21 cellular contexts compared by ENCODE assay signal in genomic region chr2:96821113-96821512, GRCh38. TPM values are rescaled to one million over a fixed set of nuclear protein-coding genes. Genes with fewer than 3 reads are reported as not detected.
DNase-seq lines count a peak whose midpoint lies in the region; ATAC-seq, FAIRE-seq and TF ChIP-seq lines count a peak whose summit lies in the region.
"Had no signal": no experiment of that assay in that cellular context is flagged by ENCODE, and none has a peak within 500 bp of the region (broad histone marks: within the 10 kb centered on the region; RNA-seq: fewer than 3 reads in every experiment).

No MANE protein-coding gene starts in this region.

- H2AFZ ChIP-seq in HepG2 (ENCODE audit: low read length) (no peak overlapping the region), OCI-LY7 (ENCODE audit: low read length) (no peak overlapping the region)

- TF ChIP-seq RAD21 in HepG2 (CRISPR knock-in tag; IDR thresholded peaks at IDR 0.05): no peak

- FAIRE-seq in HepG2 (lab: Jason Lieb, UNC) (no peak), kidney (lab: Jason Lieb, UNC) (no peak)

- H3K4me3 ChIP-seq in HepG2 (replicated peaks in 1 of 3; ENCODE audit: insufficient read depth in 1 of 3, low read depth in 2 of 3, low read length in 3 of 3) (peak overlapping the region in 1 of 3 experiments; percentile 91; a peak in 3 of 6 replicates), right lobe of liver (peak overlapping the region in 1 of 3 donors; percentile 76), OCI-LY7 (ENCODE audit: low read depth, low read length, poor library complexity, severe bottlenecking) (no peak overlapping the region), kidney (ENCODE audit: low read length in 2 of 2) (peak overlapping the region in 1 of 2 donors; percentile 25)
- H3K4me3 ChIP-seq: gastrocnemius medialis, thoracic aorta had no signal

- H3K4me1 Mint-ChIP-seq in type B pancreatic cell (ENCODE audit: unreplicated experiment): peaks cover 50% of the 10 kb centered on the region

- H3K36me3 ChIP-seq in HepG2 (replicated peaks in 1 of 2; ENCODE audit: control insufficient read depth in 1 of 2, insufficient read depth in 2 of 2, low read length in 2 of 2): peaks cover 16 to 53% of the 10 kb centered on the region in 2 experiments
- H3K36me3 ChIP-seq in right lobe of liver: peaks cover 0 to 18% (median 4%) of the 10 kb centered on the region in 4 donors
- H3K36me3 ChIP-seq in OCI-LY7 (ENCODE audit: insufficient read depth, low read length): peaks cover 53% of the 10 kb centered on the region; the same call in 1 of the 2 replicates
- H3K36me3 ChIP-seq in kidney (ENCODE audit: control insufficient read depth in 1 of 2, insufficient read depth in 2 of 2, low read length in 2 of 2): peaks cover 3 to 6% of the 10 kb centered on the region in 2 donors

- H3K4me2 ChIP-seq in HepG2 (ENCODE audit: low read depth, low read length): peak overlapping the region; percentile 100
- H3K4me2 ChIP-seq in OCI-LY7 (ENCODE audit: low read length): peak overlapping the region; percentile 31; the same call in 1 of the 2 replicates

- H3K27ac Mint-ChIP-seq in type B pancreatic cell: peak overlapping the region; percentile 78

- intact Hi-C loops in HepG2 (cut with micrococcal nuclease; ENCODE audit: unreplicated experiment): no loop called here
- intact Hi-C loops in right lobe of liver (cut with DNase I): no loop called here
- intact Hi-C loops in OCI-LY7 (cut with micrococcal nuclease; ENCODE audit: unreplicated experiment): no loop called here
- intact Hi-C loops in kidney (cut with DNase I): no loop called here

- H3K9ac ChIP-seq in HepG2 (ENCODE audit: insufficient read depth, low read depth, low read length) (peak overlapping the region; percentile 42; the same call in 1 of the 2 replicates), kidney (ENCODE audit: low read length in 2 of 2) (no peak overlapping the region)

- H3K4me1 ChIP-seq in HepG2 (ENCODE audit: insufficient read depth, low read length) (peaks cover 72% of the 10 kb centered on the region), right lobe of liver (peaks cover 0 to 64% (median 25%) of the 10 kb centered on the region in 4 donors), OCI-LY7 (ENCODE audit: insufficient read depth, low read length, poor library complexity, severe bottlenecking) (peaks cover 39% of the 10 kb centered on the region), kidney (ENCODE audit: control insufficient read depth in 1 of 2, insufficient read depth in 1 of 2, low read depth in 1 of 2, low read length in 2 of 2) (peaks cover 29 to 40% of the 10 kb centered on the region in 2 donors)

- no peak for TF ChIP-seq CTCF in HepG2 (CRISPR knock-in tag; IDR thresholded peaks at IDR 0.05)
- TF ChIP-seq CTCF in right lobe of liver (IDR thresholded peaks at IDR 0.05): no peak
- TF ChIP-seq CTCF in OCI-LY7 (conservative IDR thresholded peaks at IDR 0.05; ENCODE audit: low read length): no peak
- no peak for TF ChIP-seq CTCF in kidney (IDR thresholded peaks at IDR 0.05; ENCODE audit: borderline replicate concordance, extremely low read depth, insufficient read depth)
- TF ChIP-seq CTCF in type B pancreatic cell (conservative IDR thresholded peaks at IDR 0.05): no peak

- H3K9me2 ChIP-seq in OCI-LY7 (ENCODE audit: insufficient read depth, low read length): no peaks in the 10 kb centered on the region

- WGBS in HepG2 (ENCODE audit: low lambda C conversion rate): 75% methylated on average over 8 of the region's 8 CpGs
- WGBS in right lobe of liver (ENCODE audit: insufficient coverage, low coverage, low lambda C conversion rate, missing lambda C conversion rate): 40% methylated on average over 8 of the region's 8 CpGs

- peak overlapping the region; percentile 66 for H3K4me3 Mint-ChIP-seq in type B pancreatic cell
- H3K4me3 Mint-ChIP-seq: T-helper 1 cell treated with Interleukin-12 subunit alpha and Interleukin-12 subunit beta and Interleukin-4 antibody, amounts not matched to agents 30 μg/mL and 1 μg/mL, for 36 hours had no signal

- H3K79me2 ChIP-seq in HepG2 (ENCODE audit: insufficient read depth, low read length) (peaks cover 89% of the 10 kb centered on the region), OCI-LY7 (ENCODE audit: insufficient read depth, low read depth, low read length) (peaks cover 25% of the 10 kb centered on the region; the same call in 1 of the 2 replicates)

- in situ Hi-C loops in HepG2 (cut with HindIII; ENCODE audit: extremely low pct_ligation_motif_present, low pct_unique_long_range_greater_than_20kb): no loop called here

- H3K27ac ChIP-seq in HepG2 (ENCODE audit: extremely low read length, insufficient read depth, low read length): peak overlapping the region; percentile 83
- H3K27ac ChIP-seq in right lobe of liver: peak overlapping the region in 1 of 3 donors; percentile 59
- no peak overlapping the region for H3K27ac ChIP-seq in OCI-LY7 (ENCODE audit: low read depth, low read length, poor library complexity, severe bottlenecking)
- no peak overlapping the region for H3K27ac ChIP-seq in kidney (ENCODE audit: low read depth in 2 of 2, low read length in 2 of 2)
- H3K27ac ChIP-seq: thoracic aorta, WERI-Rb-1 had no signal

- CTCF ChIA-PET in HepG2 (lab: Yijun Ruan, JAX; ENCODE audit: low intra/inter-chr PET ratio, low total read pairs): no interaction called here
- CTCF ChIA-PET in OCI-LY7 (lab: Charles Lee; ENCODE audit: unreplicated experiment): no interaction called here

- TF ChIP-seq EP300 in HepG2 (IDR thresholded peaks at IDR 0.05; ENCODE audit: low read depth in 2 of 2, low read length in 2 of 2): no peak
- TF ChIP-seq EP300 in HepG2 (CRISPR knock-in tag; IDR thresholded peaks at IDR 0.05; ENCODE audit: borderline replicate concordance): no peak

- H3K27me3 ChIP-seq in HepG2 (ENCODE audit: control insufficient read depth in 1 of 2, insufficient read depth in 2 of 2, low read length in 2 of 2) (no peaks in the 10 kb centered on the region; a peak in 1 of 5 replicates), right lobe of liver (no peaks in the 10 kb centered on the region)
- H3K27me3 ChIP-seq: gastrocnemius medialis had no signal

- peaks cover 16% of the 10 kb centered on the region for H3K36me3 Mint-ChIP-seq in type B pancreatic cell

- BruUV-seq in HepG2 (replicated peaks; lab: Mats Ljungman, UMichigan) (no TSS peak), OCI-LY7 (replicated peaks; lab: Mats Ljungman, UMichigan) (no TSS peak)

- TF ChIP-seq POLR2A in HepG2 (IDR thresholded peaks at IDR 0.05; ENCODE audit: insufficient read depth in 1 of 2, low read depth in 2 of 2, low read length in 2 of 2) (no peak), right lobe of liver (IDR thresholded peaks at IDR 0.05) (no peak)

- ATAC-seq in HepG2: no peak
- no peak for ATAC-seq in right lobe of liver
- ATAC-seq in HG02623 (IDR thresholded peaks at IDR 0.05; ENCODE audit: unreplicated experiment): no peak
- ATAC-seq: esophagus mucosa, gastrocnemius medialis had no signal

- POLR2A ChIA-PET in HepG2 (lab: Yijun Ruan, JAX): interaction anchor here (0.6 to 7.4 kb wide), 6 partner anchors 11 to 60 kb away, joined by 3 to 99 read pairs (median 3); partner anchors contain the start of genes ANKRD39 and CNNM4
- POLR2A ChIA-PET in OCI-LY7 (lab: Charles Lee): interaction anchor here (0.7 to 1.3 kb wide), 2 partner anchors 15 to 22 kb away, joined by 3 read pairs; no protein-coding TSS in a partner anchor

- no peaks in the 10 kb centered on the region for H3K27me3 Mint-ChIP-seq in type B pancreatic cell

- H4K20me1 ChIP-seq in HepG2 (ENCODE audit: insufficient read depth, low read length) (peaks cover 81% of the 10 kb centered on the region), OCI-LY7 (ENCODE audit: insufficient read depth, low read length) (peaks cover 16% of the 10 kb centered on the region)

- no peaks in the 10 kb centered on the region for H3K9me3 ChIP-seq in HepG2 (ENCODE audit: low read length)
- H3K9me3 ChIP-seq in right lobe of liver: no peaks in the 10 kb centered on the region
- H3K9me3 ChIP-seq in OCI-LY7 (ENCODE audit: low read length): no peaks in the 10 kb centered on the region
- H3K9me3 ChIP-seq in kidney (ENCODE audit: control insufficient read depth in 1 of 2, low read length in 2 of 2): no peaks in the 10 kb centered on the region
- H3K9me3 ChIP-seq: gastrocnemius medialis, thoracic aorta had no signal

- DNase-seq in HepG2 (ENCODE audit: low spot score) (no peak), right lobe of liver (no peak), OCI-LY7 (ENCODE audit: low spot score) (no peak), kidney (peak; percentile 4), type B pancreatic cell (ENCODE audit: extremely low spot score, unreplicated experiment) (no peak), NCI-H2029 treated with DMSO at 0.1 percent for 48 hours (lab: John Stamatoyannopoulos, UW) (no peak), NCI-H2196 (lab: John Stamatoyannopoulos, UW; ENCODE audit: unreplicated experiment) (no peak)
- DNase-seq: activated effector memory CD4-positive, alpha-beta T cell treated with Interleukin-2 at 50 U/mL for 16 hours; cerebellar nuclear complex; effector CD4-positive, alpha-beta T cell; gastrocnemius medialis; kidney glomerular epithelial cell; NCI-H1105; NCI-H748 treated with DMSO at 0.1 percent for 48 hours; retina; SIG-M5; WERI-Rb-1 had no signal

- H3K9me3 Mint-ChIP-seq in type B pancreatic cell: no peaks in the 10 kb centered on the region
- H3K9me3 Mint-ChIP-seq: T-helper 1 cell treated with Interleukin-12 subunit alpha and Interleukin-12 subunit beta and Interleukin-4 antibody, amounts not matched to agents 30 μg/mL and 1 μg/mL, for 36 hours had no signal

RNA-seq across cellular contexts. Expression of gene CNNM3, which starts 5.0 kb away (rescaled TPM):
- total RNA-seq in HepG2 (2016; rRNA removed; fragmentation: Illumina TruSeq; extraction: Trizol): 8.4 and 21.2 TPM in 2 replicates
- total RNA-seq in HepG2 (2016; cell fraction: cytosol; rRNA removed; fragmentation: Illumina TruSeq; extraction: Trizol; ENCODE audit: low read depth): 5.5 and 5.9 TPM in 2 replicates
- 6.5 and 21.5 TPM in 2 replicates for total RNA-seq in HepG2 (2016; cell fraction: insoluble cytoplasmic fraction; rRNA removed; fragmentation: Illumina TruSeq; extraction: Trizol)
- 8.5 and 9.2 TPM in 2 replicates for total RNA-seq in HepG2 (2016; cell fraction: membrane; rRNA removed; fragmentation: Illumina TruSeq; extraction: Trizol)
- total RNA-seq in HepG2 (2016; cell fraction: nucleus; rRNA removed; fragmentation: Illumina TruSeq; extraction: Trizol): 22.7 and 27.7 TPM in 2 replicates
- 27.9 and 43.4 TPM in 2 replicates for polyA plus RNA-seq in HepG2 (2011; rRNA removed)
- 24.2 and 26.5 TPM in 2 replicates for polyA plus RNA-seq in HepG2 (2011; cell fraction: cytosol; rRNA removed)
- polyA plus RNA-seq in HepG2 (2011; cell fraction: nucleus; rRNA removed): 68.4 and 71.2 TPM in 2 replicates
- 35.8 and 38.5 TPM in 2 replicates for polyA plus RNA-seq in HepG2 (2012)
- polyA plus RNA-seq in HepG2 (2016; cell fraction: cytosol; fragmentation: Illumina TruSeq; extraction: Trizol; ENCODE audit: low read depth): 4.3 and 4.5 TPM in 2 replicates
- polyA plus RNA-seq in HepG2 (2016; cell fraction: insoluble cytoplasmic fraction; fragmentation: Illumina TruSeq; extraction: Trizol; ENCODE audit: low read depth): 11.7 and 14.4 TPM in 2 replicates
- 10.0 and 11.0 TPM in 2 replicates for polyA plus RNA-seq in HepG2 (2016; cell fraction: membrane; fragmentation: Illumina TruSeq; extraction: Trizol; ENCODE audit: low read depth)
- polyA plus RNA-seq in HepG2 (2016; cell fraction: nucleus; fragmentation: Illumina TruSeq; extraction: Trizol; ENCODE audit: insufficient read depth, low read depth): 48.6 and 52.0 TPM in 2 replicates
- 49.9 and 152 TPM in 2 replicates for polyA minus RNA-seq in HepG2 (2011; rRNA and poly(A)+ RNA removed; ENCODE audit: low replicate concordance)
- 50.4 and 69.9 TPM in 2 replicates for polyA minus RNA-seq in HepG2 (2011; cell fraction: cytosol; rRNA and poly(A)+ RNA removed)
- 56.1 and 70.2 TPM in 2 replicates for polyA minus RNA-seq in HepG2 (2011; cell fraction: nucleus; rRNA and poly(A)+ RNA removed)
- total RNA-seq in right lobe of liver: 10 to 100 TPM; 11.5 to 37.6 (median 21.6) TPM
- total RNA-seq in OCI-LY7 (2014; rRNA removed; shearing (Covaris generic)): 9.1 and 13.5 TPM in 2 replicates
- total RNA-seq in OCI-LY7 (2022): 18.2 and 18.6 TPM in 2 replicates
- total RNA-seq in kidney: 26.1 TPM
- 6.9 TPM for polyA plus RNA-seq in kidney (ENCODE audit: insufficient read depth, low read depth, low replicate concordance)
- 28.3 and 30.8 TPM in 2 replicates for total RNA-seq in type B pancreatic cell (ENCODE audit: low replicate concordance)

RNA-seq across cellular contexts. Expression of gene ANKRD23, which starts 22.7 kb away (rescaled TPM):
- total RNA-seq in HepG2 (2016; rRNA removed; fragmentation: Illumina TruSeq; extraction: Trizol) (0.35 and 1.5 TPM in 2 replicates), right lobe of liver (1 to 10 TPM in 5 of 6 experiments, under 1 TPM in 1; 0.98 to 4.0 (median 2.7) TPM), OCI-LY7 (2022) (6.7 and 6.9 TPM in 2 replicates), kidney (4.0 TPM), type B pancreatic cell (ENCODE audit: low replicate concordance) (6.1 and 8.1 TPM in 2 replicates)
- 0.35 and 0.51 TPM in 2 replicates for total RNA-seq in HepG2 (2016; cell fraction: cytosol; rRNA removed; fragmentation: Illumina TruSeq; extraction: Trizol; ENCODE audit: low read depth)
- 0.61 and 2.2 TPM in 2 replicates for total RNA-seq in HepG2 (2016; cell fraction: insoluble cytoplasmic fraction; rRNA removed; fragmentation: Illumina TruSeq; extraction: Trizol)
- total RNA-seq in HepG2 (2016; cell fraction: membrane; rRNA removed; fragmentation: Illumina TruSeq; extraction: Trizol): 0.77 and 0.90 TPM in 2 replicates
- total RNA-seq in HepG2 (2016; cell fraction: nucleus; rRNA removed; fragmentation: Illumina TruSeq; extraction: Trizol): 2.3 and 2.8 TPM in 2 replicates
- polyA plus RNA-seq in HepG2 (2011; rRNA removed) (1.6 and 2.7 TPM in 2 replicates), kidney (ENCODE audit: insufficient read depth, low read depth, low replicate concordance) (1.6 TPM)
- 0.71 and 0.90 TPM in 2 replicates for polyA plus RNA-seq in HepG2 (2011; cell fraction: cytosol; rRNA removed)
- 17.9 and 22.1 TPM in 2 replicates for polyA plus RNA-seq in HepG2 (2011; cell fraction: nucleus; rRNA removed)
- polyA plus RNA-seq in HepG2 (2012): 0.72 and 2.1 TPM in 2 replicates
- polyA plus RNA-seq in HepG2 (2016; cell fraction: cytosol; fragmentation: Illumina TruSeq; extraction: Trizol; ENCODE audit: low read depth): 0.47 and 0.50 TPM in 2 replicates
- polyA plus RNA-seq in HepG2 (2016; cell fraction: insoluble cytoplasmic fraction; fragmentation: Illumina TruSeq; extraction: Trizol; ENCODE audit: low read depth): 0.32 and 0.50 TPM in 2 replicates
- 0.47 and 0.74 TPM in 2 replicates for polyA plus RNA-seq in HepG2 (2016; cell fraction: membrane; fragmentation: Illumina TruSeq; extraction: Trizol; ENCODE audit: low read depth)
- 9.2 and 10.4 TPM in 2 replicates for polyA plus RNA-seq in HepG2 (2016; cell fraction: nucleus; fragmentation: Illumina TruSeq; extraction: Trizol; ENCODE audit: insufficient read depth, low read depth)
- 1.6 and 5.1 TPM in 2 replicates for polyA minus RNA-seq in HepG2 (2011; rRNA and poly(A)+ RNA removed; ENCODE audit: low replicate concordance)
- not detected in 2 replicates for polyA minus RNA-seq in HepG2 (2011; cell fraction: cytosol; rRNA and poly(A)+ RNA removed)
- polyA minus RNA-seq in HepG2 (2011; cell fraction: nucleus; rRNA and poly(A)+ RNA removed): 3.9 and 4.1 TPM in 2 replicates
- 6.4 and 6.5 TPM in 2 replicates for total RNA-seq in OCI-LY7 (2014; rRNA removed; shearing (Covaris generic))

RNA-seq across cellular contexts. Expression of gene ANKRD39, which starts 36.7 kb away (rescaled TPM):
- total RNA-seq in HepG2 (2016; rRNA removed; fragmentation: Illumina TruSeq; extraction: Trizol): 23.2 and 26.7 TPM in 2 replicates
- total RNA-seq in HepG2 (2016; cell fraction: cytosol; rRNA removed; fragmentation: Illumina TruSeq; extraction: Trizol; ENCODE audit: low read depth): 40.7 and 45.8 TPM in 2 replicates
- 26.3 and 27.1 TPM in 2 replicates for total RNA-seq in HepG2 (2016; cell fraction: insoluble cytoplasmic fraction; rRNA removed; fragmentation: Illumina TruSeq; extraction: Trizol)
- total RNA-seq in HepG2 (2016; cell fraction: membrane; rRNA removed; fragmentation: Illumina TruSeq; extraction: Trizol): 37.4 and 41.3 TPM in 2 replicates
- 10.3 and 11.7 TPM in 2 replicates for total RNA-seq in HepG2 (2016; cell fraction: nucleus; rRNA removed; fragmentation: Illumina TruSeq; extraction: Trizol)
- 24.8 and 27.8 TPM in 2 replicates for polyA plus RNA-seq in HepG2 (2011; rRNA removed)
- 18.3 and 31.5 TPM in 2 replicates for polyA plus RNA-seq in HepG2 (2011; cell fraction: cytosol; rRNA removed)
- polyA plus RNA-seq in HepG2 (2011; cell fraction: nucleus; rRNA removed): 24.2 and 29.2 TPM in 2 replicates
- 14.6 and 20.3 TPM in 2 replicates for polyA plus RNA-seq in HepG2 (2012)
- polyA plus RNA-seq in HepG2 (2016; cell fraction: cytosol; fragmentation: Illumina TruSeq; extraction: Trizol; ENCODE audit: low read depth): 55.3 and 63.9 TPM in 2 replicates
- 33.9 and 35.0 TPM in 2 replicates for polyA plus RNA-seq in HepG2 (2016; cell fraction: insoluble cytoplasmic fraction; fragmentation: Illumina TruSeq; extraction: Trizol; ENCODE audit: low read depth)
- 40.8 and 47.0 TPM in 2 replicates for polyA plus RNA-seq in HepG2 (2016; cell fraction: membrane; fragmentation: Illumina TruSeq; extraction: Trizol; ENCODE audit: low read depth)
- 23.0 and 24.9 TPM in 2 replicates for polyA plus RNA-seq in HepG2 (2016; cell fraction: nucleus; fragmentation: Illumina TruSeq; extraction: Trizol; ENCODE audit: insufficient read depth, low read depth)
- polyA minus RNA-seq in HepG2 (2011; rRNA and poly(A)+ RNA removed; ENCODE audit: low replicate concordance): 10.9 and 17.9 TPM in 2 replicates
- 4.6 and 5.6 TPM in 2 replicates for polyA minus RNA-seq in HepG2 (2011; cell fraction: cytosol; rRNA and poly(A)+ RNA removed)
- 8.2 and 14.2 TPM in 2 replicates for polyA minus RNA-seq in HepG2 (2011; cell fraction: nucleus; rRNA and poly(A)+ RNA removed)
- total RNA-seq in right lobe of liver: 10 to 100 TPM in 3 of 6 experiments, 1 to 10 TPM in 3; 6.0 to 16.3 (median 9.7) TPM
- total RNA-seq in OCI-LY7 (2014; rRNA removed; shearing (Covaris generic)): 16.0 and 24.1 TPM in 2 replicates
- 20.7 and 22.2 TPM in 2 replicates for total RNA-seq in OCI-LY7 (2022)
- total RNA-seq in kidney: 10.8 TPM
- polyA plus RNA-seq in kidney (ENCODE audit: insufficient read depth, low read depth, low replicate concordance): 19.2 TPM
- total RNA-seq in type B pancreatic cell (ENCODE audit: low replicate concordance): 16.6 and 17.7 TPM in 2 replicates

RNA-seq across cellular contexts. Expression of gene SEMA4C, which starts 48.8 kb away (rescaled TPM):
- 11.3 and 25.9 TPM in 2 replicates for total RNA-seq in HepG2 (2016; rRNA removed; fragmentation: Illumina TruSeq; extraction: Trizol)
- 3.5 and 4.2 TPM in 2 replicates for total RNA-seq in HepG2 (2016; cell fraction: cytosol; rRNA removed; fragmentation: Illumina TruSeq; extraction: Trizol; ENCODE audit: low read depth)
- total RNA-seq in HepG2 (2016; cell fraction: insoluble cytoplasmic fraction; rRNA removed; fragmentation: Illumina TruSeq; extraction: Trizol): 8.4 and 25.7 TPM in 2 replicates
- total RNA-seq in HepG2 (2016; cell fraction: membrane; rRNA removed; fragmentation: Illumina TruSeq; extraction: Trizol): 10.9 and 11.4 TPM in 2 replicates
- total RNA-seq in HepG2 (2016; cell fraction: nucleus; rRNA removed; fragmentation: Illumina TruSeq; extraction: Trizol): 22.1 and 28.3 TPM in 2 replicates
- 46.6 and 69.2 TPM in 2 replicates for polyA plus RNA-seq in HepG2 (2011; rRNA removed)
- polyA plus RNA-seq in HepG2 (2011; cell fraction: cytosol; rRNA removed): 33.4 and 47.8 TPM in 2 replicates
- 135 and 157 TPM in 2 replicates for polyA plus RNA-seq in HepG2 (2011; cell fraction: nucleus; rRNA removed)
- 27.3 and 39.4 TPM in 2 replicates for polyA plus RNA-seq in HepG2 (2012)
- 1.0 and 1.2 TPM in 2 replicates for polyA plus RNA-seq in HepG2 (2016; cell fraction: cytosol; fragmentation: Illumina TruSeq; extraction: Trizol; ENCODE audit: low read depth)
- polyA plus RNA-seq in HepG2 (2016; cell fraction: insoluble cytoplasmic fraction; fragmentation: Illumina TruSeq; extraction: Trizol; ENCODE audit: low read depth): 6.0 and 8.4 TPM in 2 replicates
- polyA plus RNA-seq in HepG2 (2016; cell fraction: membrane; fragmentation: Illumina TruSeq; extraction: Trizol; ENCODE audit: low read depth): 3.1 and 3.2 TPM in 2 replicates
- 51.6 and 60.2 TPM in 2 replicates for polyA plus RNA-seq in HepG2 (2016; cell fraction: nucleus; fragmentation: Illumina TruSeq; extraction: Trizol; ENCODE audit: insufficient read depth, low read depth)
- 29.1 and 175 TPM in 2 replicates for polyA minus RNA-seq in HepG2 (2011; rRNA and poly(A)+ RNA removed; ENCODE audit: low replicate concordance)
- polyA minus RNA-seq in HepG2 (2011; cell fraction: cytosol; rRNA and poly(A)+ RNA removed): 41.8 and 45.0 TPM in 2 replicates
- 25.8 and 31.7 TPM in 2 replicates for polyA minus RNA-seq in HepG2 (2011; cell fraction: nucleus; rRNA and poly(A)+ RNA removed)
- total RNA-seq in right lobe of liver: 10 to 100 TPM; 11.9 to 18.9 (median 12.6) TPM
- total RNA-seq in OCI-LY7 (2014; rRNA removed; shearing (Covaris generic)): 0.06 TPM in 1 of 2 replicates, not detected in the other
- total RNA-seq in OCI-LY7 (2022): 0.19 TPM in 1 of 2 replicates, not detected in the other
- 44.6 TPM for total RNA-seq in kidney
- polyA plus RNA-seq in kidney (ENCODE audit: insufficient read depth, low read depth, low replicate concordance): 11.1 TPM
- 45.5 and 58.1 TPM in 2 replicates for total RNA-seq in type B pancreatic cell (ENCODE audit: low replicate concordance)
